ENCODE assay signal across 17 cellular contexts in the genomic region with DNA sequence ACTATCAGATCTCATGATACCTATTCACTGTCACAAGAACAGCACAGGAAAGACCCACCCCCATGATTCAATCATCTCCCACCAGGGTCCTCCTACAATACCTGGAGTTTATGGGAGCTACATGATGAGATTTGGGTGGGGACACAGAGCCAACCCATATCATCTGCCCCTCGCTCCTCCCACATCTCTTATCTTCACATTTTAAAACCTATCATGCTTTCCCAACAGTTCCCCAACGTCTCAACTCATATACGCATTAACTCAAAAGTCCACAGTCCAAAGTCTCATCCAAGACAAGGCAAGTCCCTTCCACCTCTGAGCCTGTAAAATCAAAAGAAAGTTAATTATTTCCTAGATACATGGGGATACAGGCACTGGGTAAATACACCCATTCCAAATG.
A peak's percentile ranks its signal among the peaks of the same experiment; 100 is the strongest.
DNase-seq lines count a peak whose midpoint lies in the region; ATAC-seq and TF ChIP-seq lines count a peak whose summit lies in the region.
"Had no signal": no experiment of that assay in that cellular context is flagged by ENCODE, and none has a peak within 500 bp of the region (broad histone marks: within the 10 kb centered on the region; RNA-seq: fewer than 3 reads in every experiment).

No MANE protein-coding gene starts in this region.

- no peak overlapping the region for H3K4me3 ChIP-seq in breast epithelium
- H3K4me3 ChIP-seq: BLaER1 had no signal

- TF ChIP-seq POLR2A in breast epithelium (IDR thresholded peaks at IDR 0.05): no peak

- peaks cover 0 to 4% of the 10 kb centered on the region in 2 donors for H3K9me3 ChIP-seq in breast epithelium
- H3K9me3 ChIP-seq: BE2C had no signal

- intact Hi-C loops in left colon (cut with DNase I, micrococcal nuclease) (no loop called here), breast epithelium (cut with DNase I; ENCODE audit: low total_unique reads) (no loop called here)

- peak; percentile 74 for ATAC-seq in left colon

- H3K27me3 ChIP-seq in breast epithelium: no peaks in the 10 kb centered on the region
- H3K27me3 ChIP-seq: BE2C, BLaER1 had no signal

- H3K36me3 ChIP-seq in breast epithelium: no peaks in the 10 kb centered on the region
- H3K36me3 ChIP-seq: BE2C, BLaER1 had no signal

- TF ChIP-seq CTCF in 22Rv1 (IDR thresholded peaks at IDR 0.05) (no peak), breast epithelium (IDR thresholded peaks at IDR 0.05) (no peak)

- H3K27ac ChIP-seq in 22Rv1 (peak overlapping the region; percentile 23), breast epithelium (no peak overlapping the region)
- H3K27ac ChIP-seq: BLaER1 had no signal

- DNase-seq in HT-29 (ENCODE audit: low spot score): peak; percentile 18
- DNase-seq in left colon: no peak
- DNase-seq in NAMALWA (ENCODE audit: low spot score): no peak
- no peak for DNase-seq in breast epithelium (ENCODE audit: low spot score in 2 of 2)
- DNase-seq in HPDE6-E6E7 (ENCODE audit: extremely low spot score): no peak
- DNase-seq: 8988T; ACHN; BE2C; C1 segment of cervical spinal cord; Calu3; CD4-positive, CD25-positive, alpha-beta regulatory T cell; CD8-positive, alpha-beta memory T cell; COR-L47; DMS79 treated with DMSO at 0.1 percent for 48 hours; GF-D8 had no signal

- H3K4me1 ChIP-seq in breast epithelium: no peaks in the 10 kb centered on the region
- H3K4me1 ChIP-seq: BE2C, BLaER1 had no signal
